In the genomic region with DNA sequence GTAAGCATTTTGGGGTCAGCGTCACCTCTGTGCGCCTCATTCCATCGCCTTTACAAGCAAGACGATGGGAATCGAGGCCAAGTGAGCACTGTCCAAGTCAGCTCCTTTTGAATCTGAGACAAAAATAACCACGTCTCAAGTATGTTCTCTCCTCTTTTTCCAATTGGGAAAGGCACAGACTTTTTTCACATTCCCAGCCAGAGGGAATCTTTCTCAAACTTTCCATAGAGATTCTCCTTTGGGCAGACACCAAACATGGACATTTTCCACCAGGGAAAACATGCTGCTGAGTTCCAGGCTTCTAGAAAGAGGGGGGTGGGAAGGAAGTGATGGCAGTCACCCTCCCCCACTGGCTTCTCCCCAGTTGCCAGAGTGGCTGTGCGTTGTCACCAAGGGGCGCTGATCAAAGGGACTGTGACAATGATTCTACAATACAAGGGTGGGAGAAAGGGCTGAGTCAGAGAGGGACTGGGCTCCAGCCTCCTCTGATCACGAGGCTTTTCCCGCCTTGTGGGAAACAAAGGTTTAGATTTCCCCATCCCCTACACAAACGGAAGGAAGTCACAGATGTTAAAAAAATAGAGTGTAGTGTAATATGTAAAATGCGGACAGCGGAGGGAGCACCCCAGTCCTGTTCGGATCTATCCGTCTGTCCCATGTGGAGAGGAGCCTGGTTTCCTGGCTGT, we compare ENCODE assay signal across 14 cellular contexts. TPM values are rescaled to one million over a fixed set of nuclear protein-coding genes. Genes with fewer than 3 reads are reported as not detected.
DNase-seq lines count a peak whose midpoint lies in the region; ATAC-seq and TF ChIP-seq lines count a peak whose summit lies in the region.
"Had no signal": no experiment of that assay in that cellular context is flagged by ENCODE, and none has a peak within 500 bp of the region (broad histone marks: within the 10 kb centered on the region; RNA-seq: fewer than 3 reads in every experiment).

No MANE protein-coding gene starts in this region.

- H3K9ac ChIP-seq in skeletal muscle tissue (ENCODE audit: low read depth in 1 of 3, low read length in 3 of 3), result no peak overlapping the region
- no peak overlapping the region for H3K9ac ChIP-seq in colonic mucosa (ENCODE audit: low read depth in 2 of 2, low read length in 2 of 2)

- H3K27ac ChIP-seq in skeletal muscle tissue (ENCODE audit: low read depth, low read length), result peak overlapping the region; percentile 45
- H3K27ac ChIP-seq in colonic mucosa, result no peak overlapping the region

- H3K27me3 ChIP-seq in skeletal muscle tissue (ENCODE audit: control insufficient read depth in 3 of 3, insufficient read depth in 3 of 3, low read length in 3 of 3) (no peaks in the 10 kb centered on the region), colonic mucosa (no peaks in the 10 kb centered on the region)

- ATAC-seq in left ventricle myocardium superior, result peak; percentile 63
- no peak for ATAC-seq in GM21723 (IDR thresholded peaks at IDR 0.05; ENCODE audit: unreplicated experiment)
- ATAC-seq in HG02970 (IDR thresholded peaks at IDR 0.05; ENCODE audit: low FRiP score, unreplicated experiment), result no peak

- H3K36me3 ChIP-seq in skeletal muscle tissue (ENCODE audit: control insufficient read depth in 3 of 3, insufficient read depth in 3 of 3, low read length in 3 of 3) (no peaks in the 10 kb centered on the region), colonic mucosa (no peaks in the 10 kb centered on the region)

- TF ChIP-seq CTCF in colonic mucosa (IDR thresholded peaks at IDR 0.05), result no peak

- H3K9me3 ChIP-seq in skeletal muscle tissue (ENCODE audit: control insufficient read depth in 3 of 3, low read length in 3 of 3) (no peaks in the 10 kb centered on the region), colonic mucosa (no peaks in the 10 kb centered on the region)

- peak; percentile 94 for DNase-seq in EH (ENCODE audit: low read depth)
- DNase-seq in RPMI7951 (ENCODE audit: low read depth), result peak; percentile 80
- no peak for DNase-seq in left ventricle myocardium superior
- no peak for DNase-seq in retina
- no peak for DNase-seq in colonic mucosa
- DNase-seq: activated CD4-positive, alpha-beta T cell treated with anti-CD3 and anti-CD28 coated beads for 48 hours; activated gamma-delta T cell treated with Interleukin-2 at 50 U/mL for 16 hours; Calu3; KG1; NCI-H226; SIG-M5 had no signal

- H3K4me1 ChIP-seq in skeletal muscle tissue (ENCODE audit: control insufficient read depth in 3 of 3, insufficient read depth in 3 of 3, low read length in 3 of 3), result peaks cover 0 to 5% (median 3%) of the 10 kb centered on the region in 3 donors
- H3K4me1 ChIP-seq in colonic mucosa, result no peaks in the 10 kb centered on the region

- intact Hi-C loops in left ventricle myocardium superior (cut with micrococcal nuclease) (no loop called here), colonic mucosa (cut with DNase I) (no loop called here)

- H3K4me3 ChIP-seq in skeletal muscle tissue (ENCODE audit: low read length in 3 of 3), result peak overlapping the region in 2 of 3 donors; percentile 41 to 51
- no peak overlapping the region for H3K4me3 ChIP-seq in colonic mucosa

RNA-seq across cellular contexts. Expression of a gene that starts 48.2 kb away (rescaled TPM):
- 3.0 and 3.4 TPM in 2 replicates for total RNA-seq in RPMI7951 (2014; rRNA removed; shearing (Covaris generic))
- 0.20 TPM for total RNA-seq in left ventricle myocardium superior
- total RNA-seq in skeletal muscle tissue, result 1.0 TPM
- under 1 TPM; 0.37 TPM for total RNA-seq in colonic mucosa
- total RNA-seq: Calu3 had no signal

Comparison
In these comparisons a context has a peak if more than half of its experiments do, and no peak if none do; other contexts are left out.
1. DNase-seq: peak in EH (single experiment) and RPMI7951 (single experiment); none in left ventricle myocardium superior (single experiment), retina (single experiment) and colonic mucosa (single experiment).